In genomic region chr13:111194651-111195050, GRCh38 we compare ENCODE assay signal across 7 cellular contexts.
A peak's percentile ranks its signal among the peaks of the same experiment; 100 is the strongest.
DNase-seq lines count a peak whose midpoint lies in the region; ATAC-seq and TF ChIP-seq lines count a peak whose summit lies in the region.
"Not testable (repeated sequence)": the region's sequence is repeated elsewhere in the genome, so short reads cannot be mapped to it uniquely, and the experiment has no call there.

No MANE protein-coding gene starts in this region.

- peak overlapping the region; percentile 83 for H3K27ac Mint-ChIP-seq in osteocyte (ENCODE audit: unreplicated experiment)

- H3K4me1 ChIP-seq in foreskin keratinocyte = peaks cover 14% of the 10 kb centered on the region

- not testable (repeated sequence) for TF ChIP-seq CTCF in HL-60 (IDR thresholded peaks at IDR 0.05; ENCODE audit: insufficient read depth, low read length); RWPE1 (conservative IDR thresholded peaks at IDR 0.05; ENCODE audit: low read depth); foreskin keratinocyte (conservative IDR thresholded peaks at IDR 0.05); osteocyte (IDR thresholded peaks at IDR 0.05)

- H3K36me3 Mint-ChIP-seq in osteocyte (ENCODE audit: unreplicated experiment) = peaks cover 22% of the 10 kb centered on the region

- POLR2A ChIA-PET in RWPE1 (lab: Yijun Ruan, JAX; ENCODE audit: low non-redundant PET) = not testable (repeated sequence)

- peaks cover 34% of the 10 kb centered on the region for H3K4me1 Mint-ChIP-seq in osteocyte (ENCODE audit: unreplicated experiment)

- CTCF ChIA-PET in RWPE1 (lab: Yijun Ruan, JAX) = interaction anchor here (0.6 kb wide), 1 partner anchor 29 kb away, joined by 3 read pairs; no protein-coding TSS in a partner anchor

- DNase-seq in AG20443 (ENCODE audit: low spot score) (peak; percentile 53), RWPE1 (ENCODE audit: low spot score) (peak; percentile 37), amniotic epithelial cell (ENCODE audit: low read depth) (peak; percentile 77), dedifferentiated amniotic fluid mesenchymal stem cell (ENCODE audit: extremely low spot score) (peak; percentile 52), foreskin keratinocyte (peak; percentile 71 to 91)
- not testable (repeated sequence) for DNase-seq in HL-60 (ENCODE audit: low read depth in 1 of 2, low spot score in 1 of 2); osteocyte (ENCODE audit: extremely low spot score, unreplicated experiment)

- H3K4me3 Mint-ChIP-seq in osteocyte (ENCODE audit: unreplicated experiment) = not testable (repeated sequence)

- peak overlapping the region; percentile 50 for H3K27ac ChIP-seq in HL-60 (replicated peaks)
- H3K27ac ChIP-seq in RWPE1 = not testable (repeated sequence)
- peak overlapping the region; percentile 83 for H3K27ac ChIP-seq in foreskin keratinocyte

- H3K9me3 Mint-ChIP-seq in osteocyte (ENCODE audit: unreplicated experiment) = not testable (repeated sequence)

- not testable (repeated sequence) for H3K4me3 ChIP-seq in HL-60 (replicated peaks; ENCODE audit: insufficient read depth, low read length)

- ATAC-seq in foreskin keratinocyte = peak; percentile 76

- H3K27me3 ChIP-seq in HL-60 (ENCODE audit: insufficient read depth, poor library complexity, severe bottlenecking); foreskin keratinocyte: not testable (repeated sequence)

- not testable (repeated sequence) for H3K27me3 Mint-ChIP-seq in osteocyte (ENCODE audit: unreplicated experiment)
